Comparison of ENCODE assay signal across 11 cellular contexts in the genomic region with DNA sequence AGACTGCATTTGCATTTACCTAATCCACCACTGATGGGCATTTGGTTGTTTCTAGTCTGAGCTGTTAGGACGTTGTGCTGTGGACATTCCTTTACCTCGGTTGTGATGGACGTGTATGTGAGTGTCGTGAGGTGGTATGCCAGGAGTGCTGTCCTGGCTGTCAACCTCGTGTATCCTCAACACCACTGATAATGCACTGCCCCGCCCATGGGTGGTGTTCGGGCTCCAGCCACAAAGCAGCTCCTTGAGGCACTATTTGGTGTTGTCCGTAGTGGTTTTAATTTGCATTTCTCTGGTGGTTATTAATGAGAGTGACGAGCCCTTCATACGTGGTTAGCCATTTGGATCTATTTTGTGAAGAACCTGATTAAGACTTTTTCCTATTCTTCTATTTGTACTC.
DNase-seq lines count a peak whose midpoint lies in the region; ATAC-seq and TF ChIP-seq lines count a peak whose summit lies in the region.
"Had no signal": no experiment of that assay in that cellular context is flagged by ENCODE, and none has a peak within 500 bp of the region (broad histone marks: within the 10 kb centered on the region; RNA-seq: fewer than 3 reads in every experiment).

No MANE protein-coding gene starts in this region.

- peak overlapping the region; percentile 8 for H3K27ac Mint-ChIP-seq in stimulated activated memory B cell treated with anti-CD40 and anti-IgM and Interleukin-4, amounts not matched to agents 10 μg/mL and 1 μg/mL and 100 μg/mL, for 72 hours

- no peak overlapping the region for H2AFZ ChIP-seq in OCI-LY3 (ENCODE audit: low read depth, low read length)

- peaks cover 91% of the 10 kb centered on the region for H3K79me2 ChIP-seq in OCI-LY3 (ENCODE audit: low read length)

- no peak for TF ChIP-seq CTCF in OCI-LY3 (IDR thresholded peaks at IDR 0.05; ENCODE audit: low read depth, low read length)

- no peak overlapping the region for H3K4me3 ChIP-seq in OCI-LY3 (ENCODE audit: low read length)

- H3K9me3 ChIP-seq in OCI-LY3 (ENCODE audit: insufficient read depth, low read length), result no peaks in the 10 kb centered on the region

- peak overlapping the region; percentile 19 for H3K4me2 ChIP-seq in OCI-LY3 (ENCODE audit: low read length)

- H3K9ac ChIP-seq in OCI-LY3 (ENCODE audit: low read length), result no peak overlapping the region

- DNase-seq in activated T-cell treated with anti-CD3 and anti-CD28 coated beads, Interleukin-2, amount 50 U/mL, for 4 hours, result no peak
- no peak for DNase-seq in activated T-cell treated with anti-CD3 and anti-CD28 coated beads, Interleukin-2, amount 50 U/mL, for 48 hours
- DNase-seq in AG08395 (ENCODE audit: low spot score) (no peak), NCI-H345 treated with DMSO at 0.1 percent for 48 hours (lab: John Stamatoyannopoulos, UW; ENCODE audit: unreplicated experiment) (no peak), DMS114 treated with DMSO at 0.1 percent for 48 hours (lab: John Stamatoyannopoulos, UW; ENCODE audit: unreplicated experiment) (no peak)
- DNase-seq: mesendoderm, MM.1S had no signal

- no peak for ATAC-seq in activated T-cell treated with anti-CD3 and anti-CD28 coated beads, Interleukin-2, amount 50 U/mL, for 4 hours
- peak; percentile 45 for ATAC-seq in HG02763 (IDR thresholded peaks at IDR 0.05; ENCODE audit: unreplicated experiment)
- peak; percentile 77 for ATAC-seq in stimulated activated memory B cell treated with anti-CD40 and anti-IgM and Interleukin-4, amounts not matched to agents 10 μg/mL and 1 μg/mL and 100 μg/mL, for 72 hours
- ATAC-seq: esophagus mucosa had no signal

- H3K4me1 ChIP-seq in OCI-LY3 (ENCODE audit: low read length), result peaks cover 59% of the 10 kb centered on the region

- no peaks in the 10 kb centered on the region for H3K27me3 Mint-ChIP-seq in activated T-cell treated with anti-CD3 and anti-CD28 coated beads, Interleukin-2, amount 50 U/mL, for 4 hours (ENCODE audit: low read depth)
- no peaks in the 10 kb centered on the region for H3K27me3 Mint-ChIP-seq in stimulated activated memory B cell treated with anti-CD40 and anti-IgM and Interleukin-4, amounts not matched to agents 10 μg/mL and 1 μg/mL and 100 μg/mL, for 72 hours

- peaks cover 85% of the 10 kb centered on the region for H3K4me1 Mint-ChIP-seq in activated T-cell treated with anti-CD3 and anti-CD28 coated beads, Interleukin-2, amount 50 U/mL, for 4 hours (ENCODE audit: low read depth)
- peaks cover 94% of the 10 kb centered on the region for H3K4me1 Mint-ChIP-seq in stimulated activated memory B cell treated with anti-CD40 and anti-IgM and Interleukin-4, amounts not matched to agents 10 μg/mL and 1 μg/mL and 100 μg/mL, for 72 hours

- H3K4me3 Mint-ChIP-seq in activated T-cell treated with anti-CD3 and anti-CD28 coated beads, Interleukin-2, amount 50 U/mL, for 4 hours, result peak overlapping the region; percentile 13
- peak overlapping the region; percentile 22 for H3K4me3 Mint-ChIP-seq in stimulated activated memory B cell treated with anti-CD40 and anti-IgM and Interleukin-4, amounts not matched to agents 10 μg/mL and 1 μg/mL and 100 μg/mL, for 72 hours

- H3K27me3 ChIP-seq in OCI-LY3 (ENCODE audit: low read depth, low read length), result no peaks in the 10 kb centered on the region

- no peaks in the 10 kb centered on the region for H3K9me3 Mint-ChIP-seq in activated T-cell treated with anti-CD3 and anti-CD28 coated beads, Interleukin-2, amount 50 U/mL, for 4 hours
- H3K9me3 Mint-ChIP-seq in stimulated activated memory B cell treated with anti-CD40 and anti-IgM and Interleukin-4, amounts not matched to agents 10 μg/mL and 1 μg/mL and 100 μg/mL, for 72 hours, result no peaks in the 10 kb centered on the region

- no peak overlapping the region for H3K27ac ChIP-seq in OCI-LY3 (ENCODE audit: low read length)

- peaks cover 16% of the 10 kb centered on the region for H3K36me3 Mint-ChIP-seq in activated T-cell treated with anti-CD3 and anti-CD28 coated beads, Interleukin-2, amount 50 U/mL, for 4 hours (ENCODE audit: insufficient read depth)
- peaks cover 19% of the 10 kb centered on the region for H3K36me3 Mint-ChIP-seq in stimulated activated memory B cell treated with anti-CD40 and anti-IgM and Interleukin-4, amounts not matched to agents 10 μg/mL and 1 μg/mL and 100 μg/mL, for 72 hours

- H3K36me3 ChIP-seq in OCI-LY3 (replicated peaks; ENCODE audit: low read depth, low read length), result no peaks in the 10 kb centered on the region

- peaks cover 42% of the 10 kb centered on the region for H4K20me1 ChIP-seq in OCI-LY3 (ENCODE audit: insufficient read depth, low read length)

Comparison
In these comparisons a context has a peak if more than half of its experiments do, and no peak if none do; other contexts are left out.
1. ATAC-seq: peak in HG02763 (single experiment) and stimulated activated memory B cell treated with anti-CD40 and anti-IgM and Interleukin-4, amounts not matched to agents 10 μg/mL and 1 μg/mL and 100 μg/mL, for 72 hours (single experiment); none in activated T-cell treated with anti-CD3 and anti-CD28 coated beads, Interleukin-2, amount 50 U/mL, for 4 hours (0 of 2).